ENCODE assay signal across 18 cellular contexts in the genomic region with DNA sequence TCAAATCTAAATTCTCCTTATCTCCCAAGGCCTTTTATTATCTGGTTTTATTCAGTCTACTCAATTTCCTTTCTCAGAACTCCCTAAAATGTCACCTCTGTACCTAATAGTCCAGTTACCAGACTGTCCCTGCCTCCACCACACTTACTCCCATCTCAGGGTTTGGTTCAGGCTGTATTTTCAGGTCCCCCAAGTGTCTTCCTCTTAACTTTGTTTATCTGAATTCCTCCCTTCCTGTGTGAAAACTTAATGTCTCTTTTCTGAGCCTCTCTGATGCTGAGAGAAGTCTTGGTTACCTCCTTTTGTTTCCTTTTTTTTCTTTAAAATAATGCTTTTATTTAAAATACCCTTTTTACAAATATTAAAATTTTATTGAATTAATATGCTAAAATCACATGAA.
"Had no signal": no experiment of that assay in that cellular context is flagged by ENCODE, and none has a peak within 500 bp of the region (broad histone marks: within the 10 kb centered on the region; RNA-seq: fewer than 3 reads in every experiment).

No MANE protein-coding gene starts in this region.

- H3K4me3 Mint-ChIP-seq: dendritic cell treated with granulocyte-macrophage colony-stimulating factor and Interleukin-4, amounts not matched to agents 40 ng/mL and 50 ng/mL, for 4 days; naive B cell; neural crest cell had no signal

- DNase-seq: central memory CD4-positive, alpha-beta T cell; left colon; left ventricle myocardium superior; mesendoderm; naive B cell; posterior cingulate gyrus; sigmoid colon; stimulated activated CD4-positive, alpha-beta T cell treated with anti-CD3 and anti-CD28 coated beads, Interleukin-2, amount 100 ng/mL, for 24 hours; stimulated activated CD4-positive, alpha-beta T cell treated with anti-CD3 and anti-CD28 coated beads, Interleukin-4, amount 100 ng/mL, for 4 hours; stimulated activated naive CD4-positive, alpha-beta T cell; upper lobe of right lung had no signal

- H3K27ac ChIP-seq: right atrium auricular region, sigmoid colon, skin epidermis, tibial nerve, upper lobe of right lung had no signal

- H3K9me3 Mint-ChIP-seq: dendritic cell treated with granulocyte-macrophage colony-stimulating factor and Interleukin-4, amounts not matched to agents 40 ng/mL and 50 ng/mL, for 4 days; naive B cell; neural crest cell had no signal

- H3K27ac Mint-ChIP-seq: dendritic cell treated with granulocyte-macrophage colony-stimulating factor and Interleukin-4, amounts not matched to agents 40 ng/mL and 50 ng/mL, for 4 days; naive B cell had no signal

- ATAC-seq: esophagus mucosa, left colon, upper lobe of right lung had no signal

- H3K4me1 ChIP-seq: tibial nerve, upper lobe of right lung had no signal

- H3K36me3 Mint-ChIP-seq: naive B cell had no signal

- H3K4me3 ChIP-seq: lung, right atrium auricular region, sigmoid colon, skin epidermis, tibial nerve, upper lobe of right lung had no signal

- H3K36me3 ChIP-seq: sigmoid colon, tibial nerve, upper lobe of right lung had no signal

- H3K9me3 ChIP-seq: right atrium auricular region, sigmoid colon, tibial nerve, upper lobe of right lung had no signal

- H3K27me3 Mint-ChIP-seq: dendritic cell treated with granulocyte-macrophage colony-stimulating factor and Interleukin-4, amounts not matched to agents 40 ng/mL and 50 ng/mL, for 4 days; naive B cell had no signal

- H3K27me3 ChIP-seq: right atrium auricular region, sigmoid colon, tibial nerve, upper lobe of right lung had no signal

- H3K4me1 Mint-ChIP-seq: naive B cell had no signal
